18 cellular contexts compared by ENCODE assay signal in genomic region chr4:108384544-108384943, GRCh38.
"Had no signal": no experiment of that assay in that cellular context is flagged by ENCODE, and none has a peak within 500 bp of the region (broad histone marks: within the 10 kb centered on the region; RNA-seq: fewer than 3 reads in every experiment).

No MANE protein-coding gene starts in this region.

- H3K4me1 ChIP-seq: heart left ventricle, testis had no signal

- ATAC-seq: activated CD4-positive, alpha-beta T cell treated with anti-CD3 and anti-CD28 coated beads for 36 hours; activated CD8-positive, alpha-beta T cell treated with anti-CD3 and anti-CD28 coated beads for 36 hours; heart left ventricle; left ventricle myocardium superior had no signal

- H3K27me3 ChIP-seq: ovary, testis had no signal

- H3K9me3 ChIP-seq: heart left ventricle, ovary, testis had no signal

- FAIRE-seq: endothelial cell of umbilical vein, keratinocyte had no signal

- H3K36me3 ChIP-seq: heart left ventricle, ovary, WERI-Rb-1 had no signal

- H3K4me3 ChIP-seq: coronary artery, heart left ventricle, ovary, testis had no signal

- DNase-seq: activated CD4-positive, alpha-beta T cell treated with anti-CD3 and anti-CD28 coated beads for 36 hours; activated CD8-positive, alpha-beta memory T cell treated with anti-CD3 and anti-CD28 coated beads, Interleukin-2, amount 50 U/mL, for 48 hours; activated CD8-positive, alpha-beta T cell treated with anti-CD3 and anti-CD28 coated beads for 36 hours; activated naive CD4-positive, alpha-beta T cell treated with anti-CD3 and anti-CD28 coated beads, Interleukin-2, amount 10 ng/mL, durations not matched to agents 7 days and 5 days; central memory CD4-positive, alpha-beta T cell; effector CD4-positive, alpha-beta T cell; foreskin melanocyte; heart left ventricle; left ventricle myocardium superior; ovary; stimulated activated CD4-positive, alpha-beta T cell treated with anti-CD3 and anti-CD28 coated beads, Interleukin-15, amount 100 ng/mL, for 24 hours; stimulated activated CD4-positive, alpha-beta T cell treated with anti-CD3 and anti-CD28 coated beads, Interleukin-4, amount 100 ng/mL, for 24 hours; T1000; testis; WERI-Rb-1 had no signal

- H3K27ac ChIP-seq: coronary artery, heart left ventricle, ovary, testis, WERI-Rb-1 had no signal
